In the genomic region with DNA sequence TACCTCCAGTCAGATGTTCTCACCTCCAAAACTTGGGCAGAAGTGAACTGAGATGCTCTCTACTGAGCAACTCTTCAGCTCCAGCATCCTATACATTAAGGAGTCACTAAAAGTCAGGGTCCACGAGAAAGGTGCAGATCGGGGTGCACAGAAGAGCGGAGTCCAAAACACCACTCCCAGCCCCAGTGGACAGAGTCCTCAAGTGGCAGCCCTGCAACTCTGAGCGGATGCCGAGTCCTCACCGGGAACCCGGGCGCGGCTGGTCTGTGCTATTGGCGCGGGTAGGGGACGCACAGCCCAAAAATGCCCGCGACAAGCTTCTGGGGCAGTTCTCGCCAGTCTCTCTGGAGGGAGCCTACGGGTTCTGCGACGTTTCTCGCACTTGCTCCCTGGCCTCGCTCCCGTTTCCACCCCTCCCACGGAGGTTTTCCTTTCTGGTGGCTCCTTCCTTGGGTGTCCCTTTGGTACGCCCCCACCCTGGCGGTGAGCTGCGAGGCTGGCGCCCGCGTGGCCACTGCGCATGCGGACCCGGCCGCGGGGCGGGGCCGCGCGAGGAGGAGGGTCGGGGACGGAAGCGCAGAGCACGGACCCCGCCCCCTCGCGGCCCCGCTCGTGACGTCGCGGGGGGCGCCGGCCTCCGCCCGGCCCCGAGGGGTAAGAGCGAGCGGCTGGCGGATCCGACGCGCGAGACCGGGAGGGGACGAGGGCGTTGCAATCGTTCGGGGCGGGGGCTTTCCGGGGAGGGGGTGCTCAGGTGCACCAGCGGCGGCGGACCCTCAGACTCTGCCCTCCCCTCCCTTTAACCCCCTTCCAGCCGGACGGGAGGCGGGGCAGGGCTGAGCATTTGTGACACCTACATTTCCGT, we compare ENCODE assay signal across 8 cellular contexts. TPM values are rescaled to one million over a fixed set of nuclear protein-coding genes. Genes with fewer than 3 reads are reported as not detected.
DNase-seq lines count a peak whose midpoint lies in the region; ATAC-seq and TF ChIP-seq lines count a peak whose summit lies in the region.

TSS of gene TMEM219 (plus strand) at position 601 of the 865 bp plus-strand sequence. CDS start 1,065 bp downstream, outside the sequence.

- H3K36me3 Mint-ChIP-seq in activated naive CD8-positive, alpha-beta T cell treated with anti-CD3 and anti-CD28 coated beads, Interleukin-2, amount 50 U/mL, for 24 hours (ENCODE audit: low read depth): peaks cover 3% of the 10 kb centered on the region
- H3K36me3 Mint-ChIP-seq in type B pancreatic cell: no peaks in the 10 kb centered on the region

- intact Hi-C loops in cardiac septum (cut with DNase I): loop anchor here (1.0 kb wide), 1 partner anchor 12 kb away; the partner anchor contains the start of gene TAOK2
- intact Hi-C loops in posterior cingulate gyrus (cut with DNase I): loop anchor here (5.0 kb wide), 1 partner anchor 34 kb away; the partner anchor contains the start of gene KCTD13

- peak within 1 kb of the TSS; percentile 85 for H3K27ac Mint-ChIP-seq in activated naive CD8-positive, alpha-beta T cell treated with anti-CD3 and anti-CD28 coated beads, Interleukin-2, amount 50 U/mL, for 24 hours
- H3K27ac Mint-ChIP-seq in type B pancreatic cell: peak within 1 kb of the TSS; percentile 95

- no peaks in the 10 kb centered on the region for H3K9me3 Mint-ChIP-seq in activated naive CD8-positive, alpha-beta T cell treated with anti-CD3 and anti-CD28 coated beads, Interleukin-2, amount 50 U/mL, for 24 hours
- no peaks in the 10 kb centered on the region for H3K9me3 Mint-ChIP-seq in type B pancreatic cell

- peak; percentile 84 for ATAC-seq in HG02610 (IDR thresholded peaks at IDR 0.05; ENCODE audit: unreplicated experiment)
- peak; percentile 91 for ATAC-seq in activated naive CD8-positive, alpha-beta T cell treated with anti-CD3 and anti-CD28 coated beads, Interleukin-2, amount 50 U/mL, for 24 hours

- peaks cover 17% of the 10 kb centered on the region for H3K4me1 Mint-ChIP-seq in activated naive CD8-positive, alpha-beta T cell treated with anti-CD3 and anti-CD28 coated beads, Interleukin-2, amount 50 U/mL, for 24 hours
- peaks cover 11% of the 10 kb centered on the region for H3K4me1 Mint-ChIP-seq in type B pancreatic cell (ENCODE audit: unreplicated experiment)

- DNase-seq in GM10248 (ENCODE audit: extremely low spot score) (peak; percentile 99), NCI-H1105 treated with DMSO at 0.1 percent for 48 hours (lab: John Stamatoyannopoulos, UW) (peak; percentile 71), SW480 (ENCODE audit: low spot score) (peak; percentile 78), cardiac septum (ENCODE audit: low spot score) (peak; percentile 95), posterior cingulate gyrus (peak; percentile 82 to 99 (median 90)), type B pancreatic cell (ENCODE audit: extremely low spot score, unreplicated experiment) (peak; percentile 96)
- peak; percentile 96 for DNase-seq in activated naive CD8-positive, alpha-beta T cell treated with anti-CD3 and anti-CD28 coated beads, Interleukin-2, amount 50 U/mL, for 24 hours

- H3K27me3 Mint-ChIP-seq in activated naive CD8-positive, alpha-beta T cell treated with anti-CD3 and anti-CD28 coated beads, Interleukin-2, amount 50 U/mL, for 24 hours: no peaks in the 10 kb centered on the region
- H3K27me3 Mint-ChIP-seq in type B pancreatic cell: no peaks in the 10 kb centered on the region

- no peak for TF ChIP-seq CTCF in GM10248 (IDR thresholded peaks at IDR 0.05; ENCODE audit: control extremely low read depth, extremely low read depth, low read depth, missing control alignments)
- TF ChIP-seq CTCF in type B pancreatic cell (conservative IDR thresholded peaks at IDR 0.05): peak; percentile 77

- POLR2A ChIA-PET in GM10248 (lab: Yijun Ruan, JAX): interaction anchor here (1.2 kb wide), 1 partner anchor 12 kb away, joined by 5 read pairs; the partner anchor contains the start of gene TAOK2

- CTCF ChIA-PET in GM10248 (lab: Yijun Ruan, JAX): interaction anchor here (0.6 to 3.6 kb wide), 11 partner anchors 10 to 165 kb away, joined by 3 to 32 read pairs (median 4); partner anchors contain the start of gene TAOK2

- H3K4me3 Mint-ChIP-seq in activated naive CD8-positive, alpha-beta T cell treated with anti-CD3 and anti-CD28 coated beads, Interleukin-2, amount 50 U/mL, for 24 hours: peak within 1 kb of the TSS; percentile 85
- H3K4me3 Mint-ChIP-seq in type B pancreatic cell: peak within 1 kb of the TSS; percentile 94

RNA-seq across cellular contexts. Expression of gene TMEM219, which starts in this region (rescaled TPM):
- total RNA-seq in cardiac septum (66.4 TPM), type B pancreatic cell (ENCODE audit: low replicate concordance) (72.4 and 73.5 TPM in 2 replicates)

Comparison
In these comparisons a context has a peak if more than half of its experiments do, and no peak if none do; other contexts are left out.
1. Peak in every context shown above with its lines: DNase-seq and ATAC-seq.